ENCODE assay signal across 18 cellular contexts in the genomic region with DNA sequence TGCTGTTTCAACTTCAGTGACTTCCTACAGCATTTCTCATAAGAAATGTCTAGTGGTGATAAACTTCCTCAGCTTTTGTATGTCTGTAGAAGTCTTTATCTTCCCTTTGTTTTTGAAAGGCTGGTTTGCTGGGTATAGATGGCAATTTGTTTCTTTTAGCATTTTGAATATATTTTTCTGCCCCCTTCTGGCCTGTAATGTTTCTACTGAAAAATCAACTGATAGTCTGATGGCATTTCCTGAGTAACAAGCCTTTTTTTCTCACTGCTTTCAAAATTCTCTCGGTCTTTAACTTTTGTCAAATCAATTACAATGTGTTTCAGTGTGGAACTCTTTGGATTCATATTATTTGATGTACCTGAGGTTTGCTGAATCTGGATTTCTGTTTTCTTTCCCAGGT.
DNase-seq lines count a peak whose midpoint lies in the region; ATAC-seq and TF ChIP-seq lines count a peak whose summit lies in the region.
"Had no signal": no experiment of that assay in that cellular context is flagged by ENCODE, and none has a peak within 500 bp of the region (broad histone marks: within the 10 kb centered on the region; RNA-seq: fewer than 3 reads in every experiment).

No MANE protein-coding gene starts in this region.

- H3K4me3 Mint-ChIP-seq in GM23338: no peak overlapping the region
- no peak overlapping the region for H3K4me3 Mint-ChIP-seq in endothelial cell (ENCODE audit: unreplicated experiment)
- H3K4me3 Mint-ChIP-seq in progenitor cell of endocrine pancreas (ENCODE audit: low read depth): no peak overlapping the region
- H3K4me3 Mint-ChIP-seq: B cell; CD4-positive, alpha-beta memory T cell; HFFc6 had no signal

- H3K4me1 Mint-ChIP-seq in GM23338: peaks cover 7% of the 10 kb centered on the region; the same call in 2 of the 3 replicates
- peaks cover 6% of the 10 kb centered on the region for H3K4me1 Mint-ChIP-seq in endothelial cell (ENCODE audit: unreplicated experiment)
- H3K4me1 Mint-ChIP-seq in progenitor cell of endocrine pancreas (ENCODE audit: low read depth): no peaks in the 10 kb centered on the region
- H3K4me1 Mint-ChIP-seq: B cell; CD4-positive, alpha-beta memory T cell had no signal

- no peak overlapping the region for H3K27ac ChIP-seq in GM23338 (ENCODE audit: low read depth)
- H3K27ac ChIP-seq in OCI-LY7 (ENCODE audit: low read depth, low read length, poor library complexity, severe bottlenecking): no peak overlapping the region
- H3K27ac ChIP-seq in upper lobe of right lung: no peak overlapping the region
- H3K27ac ChIP-seq: HL-60 had no signal

- POLR2A ChIA-PET in OCI-LY7 (lab: Charles Lee): interaction anchor here (0.7 to 0.9 kb wide), 2 partner anchors 21 to 49 kb away, joined by 3 read pairs; no protein-coding TSS in a partner anchor

- H3K4me2 ChIP-seq in GM23338 (no peak overlapping the region), OCI-LY7 (ENCODE audit: low read length) (no peak overlapping the region)

- no peaks in the 10 kb centered on the region for H3K9me3 ChIP-seq in OCI-LY7 (ENCODE audit: low read length)
- no peaks in the 10 kb centered on the region for H3K9me3 ChIP-seq in upper lobe of right lung

- BruUV-seq in OCI-LY7 (replicated peaks; lab: Mats Ljungman, UMichigan): no TSS peak

- H2AFZ ChIP-seq in GM23338 (no peak overlapping the region), OCI-LY7 (ENCODE audit: low read length) (no peak overlapping the region)

- H3K4me3 ChIP-seq in GM23338 (no peak overlapping the region), OCI-LY7 (ENCODE audit: low read depth, low read length, poor library complexity, severe bottlenecking) (no peak overlapping the region), upper lobe of right lung (no peak overlapping the region)

- H3K9me3 Mint-ChIP-seq in GM23338 (peaks cover 9% of the 10 kb centered on the region; the same call in 1 of the 3 replicates), endothelial cell (ENCODE audit: unreplicated experiment) (no peaks in the 10 kb centered on the region), progenitor cell of endocrine pancreas (ENCODE audit: low read depth) (peaks cover 21% of the 10 kb centered on the region)

- H3K4me1 ChIP-seq in GM23338 (ENCODE audit: insufficient read depth): no peaks in the 10 kb centered on the region
- no peaks in the 10 kb centered on the region for H3K4me1 ChIP-seq in OCI-LY7 (ENCODE audit: insufficient read depth, low read length, poor library complexity, severe bottlenecking)
- H3K4me1 ChIP-seq in upper lobe of right lung: no peaks in the 10 kb centered on the region

- H3K36me3 Mint-ChIP-seq in GM23338 (ENCODE audit: low read depth): no peaks in the 10 kb centered on the region
- no peaks in the 10 kb centered on the region for H3K36me3 Mint-ChIP-seq in endothelial cell (ENCODE audit: low read depth, unreplicated experiment)
- peaks cover 3% of the 10 kb centered on the region for H3K36me3 Mint-ChIP-seq in progenitor cell of endocrine pancreas (ENCODE audit: insufficient read depth)
- H3K36me3 Mint-ChIP-seq: CD4-positive, alpha-beta memory T cell had no signal

- CTCF ChIA-PET in OCI-LY7 (lab: Charles Lee; ENCODE audit: unreplicated experiment): no interaction called here

- H3K27me3 Mint-ChIP-seq in GM23338 (ENCODE audit: insufficient read depth, low read depth, poor library complexity) (no peaks in the 10 kb centered on the region), endothelial cell (ENCODE audit: unreplicated experiment) (no peaks in the 10 kb centered on the region), progenitor cell of endocrine pancreas (no peaks in the 10 kb centered on the region)
- H3K27me3 Mint-ChIP-seq: B cell; CD4-positive, alpha-beta memory T cell had no signal

- no peaks in the 10 kb centered on the region for H4K20me1 ChIP-seq in GM23338 (replicated peaks; ENCODE audit: insufficient read depth)
- H4K20me1 ChIP-seq in OCI-LY7 (ENCODE audit: insufficient read depth, low read length): no peaks in the 10 kb centered on the region

- H3K9me2 ChIP-seq in GM23338 (ENCODE audit: insufficient read depth) (no peaks in the 10 kb centered on the region), OCI-LY7 (ENCODE audit: insufficient read depth, low read length) (no peaks in the 10 kb centered on the region)

- no peaks in the 10 kb centered on the region for H3K79me2 ChIP-seq in GM23338 (replicated peaks; ENCODE audit: insufficient read depth)
- H3K79me2 ChIP-seq in OCI-LY7 (ENCODE audit: insufficient read depth, low read depth, low read length): no peaks in the 10 kb centered on the region

- intact Hi-C loops in OCI-LY7 (cut with micrococcal nuclease; ENCODE audit: unreplicated experiment): no loop called here
- intact Hi-C loops in upper lobe of right lung (cut with DNase I): no loop called here

- ATAC-seq in GM23338: no peak
- ATAC-seq in upper lobe of right lung: no peak
- ATAC-seq in GM19023 (IDR thresholded peaks at IDR 0.05; ENCODE audit: unreplicated experiment): no peak

- no peaks in the 10 kb centered on the region for H3K36me3 ChIP-seq in GM23338 (ENCODE audit: insufficient read depth)
- no peaks in the 10 kb centered on the region for H3K36me3 ChIP-seq in OCI-LY7 (ENCODE audit: insufficient read depth, low read length)
- no peaks in the 10 kb centered on the region for H3K36me3 ChIP-seq in upper lobe of right lung

- H3F3A ChIP-seq in GM23338 (replicated peaks; ENCODE audit: low read depth): no peaks in the 10 kb centered on the region

- no peak overlapping the region for H3K27ac Mint-ChIP-seq in GM23338
- H3K27ac Mint-ChIP-seq in endothelial cell (ENCODE audit: unreplicated experiment): peak overlapping the region; percentile 26
- H3K27ac Mint-ChIP-seq in progenitor cell of endocrine pancreas: no peak overlapping the region
- H3K27ac Mint-ChIP-seq: B cell; CD4-positive, alpha-beta memory T cell; HFFc6 had no signal

- DNase-seq in GM23338 (ENCODE audit: low spot score): peak; percentile 1
- DNase-seq in OCI-LY7 (ENCODE audit: low spot score): no peak
- no peak for DNase-seq in endothelial cell (ENCODE audit: low spot score)
- DNase-seq in progenitor cell of endocrine pancreas (ENCODE audit: low spot score, unreplicated experiment): no peak
- DNase-seq in SIG-M5 (lab: John Stamatoyannopoulos, UW): no peak
- no peak for DNase-seq in cerebellum (ENCODE audit: low spot score)
- DNase-seq in upper lobe of right lung: no peak
- DNase-seq: C1 segment of cervical spinal cord; CD4-positive, alpha-beta memory T cell; COR-L47; DMS153; DND-41; GDM1; HCEC 1CT; HFFc6 had no signal

- H3K27me3 ChIP-seq in GM23338 (ENCODE audit: insufficient read depth): no peaks in the 10 kb centered on the region
- H3K27me3 ChIP-seq in upper lobe of right lung: no peaks in the 10 kb centered on the region

- TF ChIP-seq CTCF in GM23338 (conservative IDR thresholded peaks at IDR 0.05; ENCODE audit: low read depth in 2 of 2) (peak in 1 of 2 experiments; percentile 45; a peak in 2 of 4 replicates), OCI-LY7 (conservative IDR thresholded peaks at IDR 0.05; ENCODE audit: low read length) (0 out of 2 replicates have a peak, but pooled peaks have one; percentile 15), endothelial cell (IDR thresholded peaks at IDR 0.05; ENCODE audit: unreplicated experiment) (peak; percentile 20), progenitor cell of endocrine pancreas (IDR thresholded peaks at IDR 0.05; ENCODE audit: unreplicated experiment) (peak; percentile 15), upper lobe of right lung (IDR thresholded peaks at IDR 0.05) (no peak)

TF ChIP-seq in GM23338, 12 proteins besides CTCF, POLR2A, EP300 and RAD21 (continues in another document):
- no peak for TF ChIP-seq EZH2phosphoT487 (IDR thresholded peaks at IDR 0.05; ENCODE audit: unreplicated experiment)
